Comparison of ENCODE assay signal across 8 cellular contexts in the genomic region with DNA sequence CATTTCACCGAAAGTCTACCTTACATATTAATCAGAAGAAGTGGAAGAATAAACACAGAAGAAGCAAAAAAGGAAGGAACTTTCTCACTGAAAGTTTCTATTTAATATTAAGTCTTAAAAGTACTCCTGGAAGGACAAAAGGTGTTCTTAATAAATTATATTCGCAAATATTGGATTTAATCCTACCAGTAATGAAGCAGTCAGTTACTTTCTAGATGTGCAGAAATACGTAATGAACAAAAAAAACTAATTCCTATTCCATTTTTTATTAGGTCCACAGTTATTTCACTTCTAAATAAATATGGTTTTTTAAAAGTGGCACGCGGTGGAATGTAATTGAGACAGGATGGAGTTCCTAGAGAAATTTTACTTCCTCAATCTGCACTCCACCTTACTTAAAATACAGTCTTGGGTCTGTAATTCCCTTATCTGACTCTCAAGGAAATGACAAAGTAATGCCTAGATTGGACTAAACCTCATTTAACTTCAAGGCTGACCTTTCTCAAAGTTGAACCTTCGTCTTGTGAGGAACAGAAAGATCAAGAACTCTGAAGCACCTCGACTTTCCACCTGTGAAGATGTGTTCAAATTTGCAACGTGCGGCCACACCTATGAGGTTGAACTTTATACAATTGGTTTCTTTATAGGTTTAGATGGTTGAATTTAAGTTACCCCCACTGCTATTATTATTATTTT. TPM values are rescaled to one million over a fixed set of nuclear protein-coding genes. Genes with fewer than 3 reads are reported as not detected.
DNase-seq lines count a peak whose midpoint lies in the region; ATAC-seq, FAIRE-seq and TF ChIP-seq lines count a peak whose summit lies in the region.

No MANE protein-coding gene starts in this region.

- no peak overlapping the region for H2BK15ac ChIP-seq in mesendoderm (replicated peaks; ENCODE audit: low read depth)

- peak overlapping the region; percentile 85 for H3K9ac ChIP-seq in GM12878 (ENCODE audit: control insufficient read depth, insufficient read depth, low read length)
- H3K9ac ChIP-seq in mesendoderm (ENCODE audit: low read length) = peak overlapping the region; percentile 80

- TF ChIP-seq EP300 in GM12878 (IDR thresholded peaks at IDR 0.05; ENCODE audit: borderline replicate concordance in 1 of 2, control insufficient read depth in 1 of 2, low read depth in 2 of 2, low read length in 2 of 2) = no peak

- CTCF ChIA-PET in GM12878 (lab: Yijun Ruan, JAX) = interaction anchor here (1.1 to 3.8 kb wide), 6 partner anchors 13 to 161 kb away, joined by 5 to 26 read pairs (median 10); no protein-coding TSS in a partner anchor

- H3K27me3 ChIP-seq in ACC112 (ENCODE audit: insufficient read depth, low read length) (no peaks in the 10 kb centered on the region), GM12878 (replicated peaks in 1 of 2; ENCODE audit: control insufficient read depth in 2 of 2, insufficient read depth in 2 of 2, low read length in 1 of 2) (no peaks in the 10 kb centered on the region), mesendoderm (ENCODE audit: insufficient read depth, low read length, poor library complexity) (no peaks in the 10 kb centered on the region)

- peak overlapping the region; percentile 97 for H3K18ac ChIP-seq in mesendoderm (ENCODE audit: low read length)

- no peak overlapping the region for H3K4ac ChIP-seq in mesendoderm (ENCODE audit: low read depth, low read length)

- H3K27ac ChIP-seq in ACC112 (ENCODE audit: low read depth, low read length) = peak overlapping the region; percentile 95
- H3K27ac ChIP-seq in GM12878 (ENCODE audit: control insufficient read depth, insufficient read depth) = peak overlapping the region; percentile 86
- H3K27ac ChIP-seq in mesendoderm (ENCODE audit: low read depth, low read length) = peak overlapping the region; percentile 98

- H3K79me2 ChIP-seq in ACC112 (ENCODE audit: control insufficient read depth, insufficient read depth, low read length, unreplicated experiment) = peaks cover 47% of the 10 kb centered on the region
- H3K79me2 ChIP-seq in GM12878 (ENCODE audit: control insufficient read depth, insufficient read depth, low read length) = peaks cover 35% of the 10 kb centered on the region
- H3K79me2 ChIP-seq in mesendoderm (ENCODE audit: control insufficient read depth, insufficient read depth, low read length) = peaks cover 37% of the 10 kb centered on the region

- no peaks in the 10 kb centered on the region for H3K9me3 ChIP-seq in GM12878 (replicated peaks; ENCODE audit: control insufficient read depth, insufficient read depth, low read length)

- peaks cover 24% of the 10 kb centered on the region for H3K4me1 ChIP-seq in ACC112 (ENCODE audit: control insufficient read depth, insufficient read depth, low read length, unreplicated experiment)
- peaks cover 30% of the 10 kb centered on the region for H3K4me1 ChIP-seq in GM12878 (ENCODE audit: control insufficient read depth, insufficient read depth, low read length)
- peaks cover 21% of the 10 kb centered on the region for H3K4me1 ChIP-seq in mesendoderm (ENCODE audit: control insufficient read depth, low read depth, low read length)

- TF ChIP-seq CTCF in GM12878 (IDR thresholded peaks at IDR 0.05 in 2 of 3, conservative IDR thresholded peaks at IDR 0.05 in 1 of 3; ENCODE audit: control insufficient read depth in 2 of 3, extremely low read depth in 1 of 3, insufficient read depth in 1 of 3, low read depth in 3 of 3, low read length in 3 of 3) = no peak

- H3K4me3 ChIP-seq in ACC112 (ENCODE audit: low read depth, low read length) (peak overlapping the region; percentile 95), GM12878 (peak overlapping the region; percentile 81), mesendoderm (ENCODE audit: low read length) (peak overlapping the region; percentile 44)
- peak overlapping the region; percentile 69 for H3K4me3 ChIP-seq in Jurkat, Clone E6-1 (ENCODE audit: low read length)

- RAD21 ChIA-PET in GM12878 (lab: Charles Lee; ENCODE audit: unreplicated experiment) = no interaction called here

- H2BK5ac ChIP-seq in mesendoderm (ENCODE audit: low read length) = no peak overlapping the region

- in situ Hi-C loops in GM12878 (cut with MboI) = loop anchor here (5.0 to 10.0 kb wide), 2 partner anchors 161 to 293 kb away; partner anchors contain the start of gene MCM3

- BruUV-seq in GM12878 (replicated peaks; lab: Mats Ljungman, UMichigan) = no TSS peak

- intact Hi-C loops in GM12878 (cut with micrococcal nuclease; ENCODE audit: unreplicated experiment) = loop anchor here (2.0 kb wide), 3 partner anchors 41 to 157 kb away; partner anchors contain the start of gene EFHC1

- WGBS in GM12878 (ENCODE audit: insufficient coverage, insufficient replicate concordance, low lambda C conversion rate, missing lambda C conversion rate) = 55% methylated on average over 9 of the region's 9 CpGs
- WGBS in mesendoderm (ENCODE audit: extremely low coverage, insufficient coverage, low lambda C conversion rate) = no CpG with 5 or more reads among the region's 9 CpGs

- H2AFZ ChIP-seq in ACC112 (ENCODE audit: low read length, unreplicated experiment) (peak overlapping the region; percentile 85), GM12878 (ENCODE audit: control insufficient read depth, low read depth, low read length) (peak overlapping the region; percentile 80)

- no peak for DNase-seq in Jurkat, Clone E6-1 (ENCODE audit: low read depth, low spot score)
- no peak for DNase-seq in GM12878 (ENCODE audit: low read depth, low spot score)
- DNase-seq in mesendoderm = no peak

- no peak overlapping the region for H3K23ac ChIP-seq in mesendoderm (ENCODE audit: low read length)

- POLR2A ChIA-PET in GM12878 (lab: Charles Lee) = interaction anchor here (0.6 to 1.6 kb wide), 2 partner anchors 42 to 159 kb away, joined by 3 read pairs; no protein-coding TSS in a partner anchor

- SMC1A ChIA-PET in GM12878 (lab: Charles Lee; ENCODE audit: uncharacterized antibody, unreplicated experiment) = interaction anchor here (0.7 to 3.6 kb wide), 6 partner anchors 25 to 161 kb away, joined by 3 to 20 read pairs (median 3); no protein-coding TSS in a partner anchor

- no peak overlapping the region for H2AK5ac ChIP-seq in mesendoderm (ENCODE audit: low read length)

- no peaks in the 10 kb centered on the region for H4K20me1 ChIP-seq in GM12878 (ENCODE audit: control insufficient read depth, insufficient read depth)

- no peak for FAIRE-seq in GM12878 (lab: Jason Lieb, UNC)

- peaks cover 17% of the 10 kb centered on the region; the same call in 1 of the 2 replicates for H3K36me3 ChIP-seq in ACC112 (ENCODE audit: insufficient read depth, low read length)
- H3K36me3 ChIP-seq in GM12878 (ENCODE audit: control insufficient read depth in 2 of 2, insufficient read depth in 2 of 2, low read length in 1 of 2) = no peaks in the 10 kb centered on the region
- H3K36me3 ChIP-seq in mesendoderm (ENCODE audit: control insufficient read depth, insufficient read depth, low read length) = no peaks in the 10 kb centered on the region

- ATAC-seq in GM12878 (no peak), GM21423 (IDR thresholded peaks at IDR 0.05; ENCODE audit: unreplicated experiment) (no peak), GM18867 (IDR thresholded peaks at IDR 0.05; ENCODE audit: unreplicated experiment) (no peak), GM19351 (IDR thresholded peaks at IDR 0.05; ENCODE audit: unreplicated experiment) (no peak), GM18520 (IDR thresholded peaks at IDR 0.05; ENCODE audit: unreplicated experiment) (no peak)

- no peak for TF ChIP-seq RAD21 in GM12878 (IDR thresholded peaks at IDR 0.05; ENCODE audit: insufficient read depth, low read depth, low read length)

- H3K79me1 ChIP-seq in mesendoderm (ENCODE audit: low read length) = peaks cover 23% of the 10 kb centered on the region

- H4K8ac ChIP-seq in mesendoderm (ENCODE audit: low read depth, low read length) = no peak overlapping the region

- H3K56ac ChIP-seq in mesendoderm (ENCODE audit: low read length) = peak overlapping the region; percentile 88

- H2BK120ac ChIP-seq in mesendoderm (ENCODE audit: low read depth, low read length) = no peak overlapping the region

- no peak for TF ChIP-seq POLR2A in GM12878 (IDR thresholded peaks at IDR 0.05; ENCODE audit: low read depth, low read length)

- H3K4me2 ChIP-seq in GM12878 (ENCODE audit: control insufficient read depth, insufficient read depth) (peak overlapping the region; percentile 87), mesendoderm (ENCODE audit: low read length) (peak overlapping the region; percentile 35)

- H4K5ac ChIP-seq in mesendoderm (ENCODE audit: low read length) = no peak overlapping the region

TF ChIP-seq in GM12878, 131 proteins besides CTCF, POLR2A, EP300 and RAD21 (continues in another document):
- TF ChIP-seq ZNF384 (IDR thresholded peaks at IDR 0.05; ENCODE audit: borderline replicate concordance, low read depth, low read length) = no peak

RNA-seq across cellular contexts. Expression of gene TRAM2, which starts 1.1 kb away (rescaled TPM):
- polyA plus RNA-seq in Jurkat, Clone E6-1 (2012; ENCODE audit: insufficient read depth, insufficient read length) = 13.5 TPM
- total RNA-seq in GM12878 (2013; cell fraction: nucleolus; rRNA removed) = 9.5 and 10.9 TPM in 2 replicates
- 10.9 and 11.0 TPM in 2 replicates for total RNA-seq in GM12878 (2014; rRNA removed)
- total RNA-seq in GM12878 (2014; rRNA removed; fragmentation: Illumina TruSeq; extraction: Trizol) = 7.9 and 8.2 TPM in 2 replicates
- total RNA-seq in GM12878 (2021) = 12.5 and 13.2 TPM in 2 replicates
- polyA plus RNA-seq in GM12878 (2011; ENCODE audit: low read depth) = 4.4 TPM
- 4.8 and 6.8 TPM in 2 replicates for polyA plus RNA-seq in GM12878 (2011; rRNA removed)
- 6.9 and 7.2 TPM in 2 replicates for polyA plus RNA-seq in GM12878 (2011; cell fraction: cytosol; rRNA removed)
- polyA plus RNA-seq in GM12878 (2011; cell fraction: nucleus; rRNA removed) = 12.2 and 13.7 TPM in 2 replicates
- 5.6 and 6.1 TPM in 2 replicates for polyA plus RNA-seq in GM12878 (2012)
- 12.4 and 13.9 TPM in 2 replicates for polyA plus RNA-seq in GM12878 (2014; fragmentation: Illumina TruSeq; extraction: Trizol)
- polyA plus RNA-seq in GM12878 (2014; fragmentation: Nextera tagmentation; extraction: Ambion mirVana) = 1 to 10 TPM; 2.5 TPM
- 10.5 and 11.1 TPM in 2 replicates for polyA plus RNA-seq in GM12878 (2014; rRNA removed)
- polyA plus RNA-seq in GM12878 (2016; fragmentation: Nextera tagmentation; extraction: Ambion mirVana) = 10 to 100 TPM; 13.9 to 15.0 TPM
- 5.0 and 5.9 TPM in 2 replicates for polyA minus RNA-seq in GM12878 (2011; rRNA and poly(A)+ RNA removed)
- 1.9 and 3.6 TPM in 2 replicates for polyA minus RNA-seq in GM12878 (2011; cell fraction: cytosol; rRNA and poly(A)+ RNA removed)
- polyA minus RNA-seq in GM12878 (2011; cell fraction: nucleus; rRNA and poly(A)+ RNA removed) = 3.1 and 5.9 TPM in 2 replicates
- 39.3 TPM for polyA plus RNA-seq in mesendoderm (2013, experiment 1 of 2)
- 39.0 TPM for polyA plus RNA-seq in mesendoderm (2013, experiment 2 of 2)

Comparison
In these comparisons a context has a peak if more than half of its experiments do, and no peak if none do; other contexts are left out.
1. H3K4me3 ChIP-seq: peak in every context shown above with its lines; median percentile 95 in ACC112; 81 in GM12878; 69 in Jurkat, Clone E6-1; 44 in mesendoderm.